Comparison of ENCODE assay signal across 19 cellular contexts in genomic region chr12:120735181-120735580, GRCh38.
"Had no signal": no experiment of that assay in that cellular context is flagged by ENCODE, and none has a peak within 500 bp of the region (broad histone marks: within the 10 kb centered on the region; RNA-seq: fewer than 3 reads in every experiment).

No MANE protein-coding gene starts in this region.

- H3K27me3 ChIP-seq: cardiac muscle cell, dorsolateral prefrontal cortex, tibial nerve had no signal

- H3K4me3 ChIP-seq: cardiac muscle cell, coronary artery, dorsolateral prefrontal cortex, mucosa of descending colon, tibial nerve had no signal

- H3K4me1 ChIP-seq: tibial nerve had no signal

- H3K9me3 ChIP-seq: mucosa of descending colon, tibial nerve had no signal

- H3K27ac ChIP-seq: cardiac muscle cell, coronary artery, dorsolateral prefrontal cortex, tibial nerve had no signal

- H3K36me3 ChIP-seq: cardiac muscle cell had no signal

- ATAC-seq: activated CD4-positive, alpha-beta T cell treated with anti-CD3 and anti-CD28 coated beads for 36 hours; activated naive CD4-positive, alpha-beta T cell treated with anti-CD3 and anti-CD28 coated beads, Interleukin-2, amount 50 U/mL, for 72 hours; activated T-cell treated with anti-CD3 and anti-CD28 coated beads, Interleukin-2, amount 50 U/mL, for 72 hours; left ventricle myocardium superior; mucosa of descending colon; natural killer cell treated with Interleukin-12 subunit alpha and Interleukin-12 subunit beta and Interleukin-15 and Interleukin-18, amount 100 ng/mL, for 72 hours; right cardiac atrium had no signal

- FAIRE-seq: islet of Langerhans had no signal

- DNase-seq: activated CD4-positive, alpha-beta T cell treated with anti-CD3 and anti-CD28 coated beads for 36 hours; activated CD4-positive, CD25-positive, alpha-beta regulatory T cell; activated naive CD4-positive, alpha-beta T cell; activated T-cell treated with anti-CD3 and anti-CD28 coated beads for 4 hours; activated T-cell treated with anti-CD3 and anti-CD28 coated beads, Interleukin-2, amount 50 U/mL, for 72 hours; dorsolateral prefrontal cortex; effector memory CD4-positive, alpha-beta T cell; foreskin fibroblast; left ventricle myocardium superior; mucosa of descending colon; right cardiac atrium; stimulated activated CD4-positive, alpha-beta T cell treated with anti-CD3 and anti-CD28 coated beads, Interleukin-2, amount 100 ng/mL, for 48 hours; stimulated activated naive CD4-positive, alpha-beta T cell treated with Interleukin-2 at 50 U/mL for 16 hours had no signal
